ENCODE assay signal across 22 cellular contexts in genomic region chr18:10086458-10086857, GRCh38.
A peak's percentile ranks its signal among the peaks of the same experiment; 100 is the strongest.
DNase-seq lines count a peak whose midpoint lies in the region; ATAC-seq, FAIRE-seq and TF ChIP-seq lines count a peak whose summit lies in the region.
"Had no signal": no experiment of that assay in that cellular context is flagged by ENCODE, and none has a peak within 500 bp of the region (broad histone marks: within the 10 kb centered on the region; RNA-seq: fewer than 3 reads in every experiment).

No MANE protein-coding gene starts in this region.

- H4K20me1 ChIP-seq in HepG2 (ENCODE audit: insufficient read depth, low read length): no peaks in the 10 kb centered on the region

- TF ChIP-seq POLR2A in HepG2 (IDR thresholded peaks at IDR 0.05; ENCODE audit: insufficient read depth in 1 of 2, low read depth in 2 of 2, low read length in 2 of 2): no peak
- TF ChIP-seq POLR2A in right lobe of liver (IDR thresholded peaks at IDR 0.05): no peak

- under 1% methylated on average over 8 of the region's 9 CpGs for WGBS in HepG2 (ENCODE audit: low lambda C conversion rate)
- 58% methylated on average over 8 of the region's 9 CpGs for WGBS in right lobe of liver (ENCODE audit: insufficient coverage, low coverage, low lambda C conversion rate, missing lambda C conversion rate)

- POLR2A ChIA-PET in HepG2 (lab: Yijun Ruan, JAX): no interaction called here

- TF ChIP-seq CTCF in HepG2 (CRISPR knock-in tag; IDR thresholded peaks at IDR 0.05) (no peak), right lobe of liver (IDR thresholded peaks at IDR 0.05) (no peak), mucosa of descending colon (IDR thresholded peaks at IDR 0.05) (no peak)

- H3K4me1 ChIP-seq in HepG2 (ENCODE audit: insufficient read depth, low read length): peaks cover 21% of the 10 kb centered on the region
- H3K4me1 ChIP-seq in right lobe of liver: no peaks in the 10 kb centered on the region
- no peaks in the 10 kb centered on the region for H3K4me1 ChIP-seq in mucosa of descending colon (ENCODE audit: low read depth)
- H3K4me1 ChIP-seq: lower lobe of right lung, psoas muscle had no signal

- H3K4me3 ChIP-seq in HepG2 (replicated peaks in 1 of 3; ENCODE audit: insufficient read depth in 1 of 3, low read depth in 2 of 3, low read length in 3 of 3) (no peak overlapping the region), right lobe of liver (no peak overlapping the region), mucosa of descending colon (no peak overlapping the region)
- H3K4me3 ChIP-seq: lower lobe of right lung, psoas muscle had no signal

- in situ Hi-C loops in HepG2 (cut with HindIII; ENCODE audit: extremely low pct_ligation_motif_present, low pct_unique_long_range_greater_than_20kb): no loop called here

- no peak overlapping the region for H3K27ac ChIP-seq in HepG2 (ENCODE audit: extremely low read length, insufficient read depth, low read length)
- H3K27ac ChIP-seq in right lobe of liver: no peak overlapping the region
- H3K27ac ChIP-seq: brain microvascular endothelial cell, lower lobe of right lung, psoas muscle had no signal

- no peak for DNase-seq in HepG2 (ENCODE audit: low spot score)
- DNase-seq in right lobe of liver: no peak
- peak; percentile 50 for DNase-seq in astrocyte of the hippocampus (ENCODE audit: low read depth, low spot score)
- DNase-seq in mucosa of descending colon: no peak
- no peak for DNase-seq in GDM1 (lab: John Stamatoyannopoulos, UW)
- no peak for DNase-seq in Kasumi-1 (lab: John Stamatoyannopoulos, UW)
- DNase-seq in AG08396 (ENCODE audit: low spot score): no peak
- DNase-seq: activated CD4-positive, alpha-beta T cell treated with anti-CD3 and anti-CD28 coated beads, Interleukin-2, amount 50 U/mL, for 4 hours; activated naive CD4-positive, alpha-beta T cell treated with anti-CD3 and anti-CD28 coated beads for 36 hours; activated T-cell treated with anti-CD3 and anti-CD28 coated beads for 4 hours; brain microvascular endothelial cell; CD4-positive, CD25-positive, alpha-beta regulatory T cell; DND-41; lower lobe of right lung; naive thymus-derived CD8-positive, alpha-beta T cell; NCI-H2081 treated with DMSO at 0.1 percent for 48 hours; NCI-H526 treated with DMSO at 0.1 percent for 48 hours; psoas muscle; stimulated activated naive CD8-positive, alpha-beta T cell treated with anti-CD3 and anti-CD28 coated beads, Interleukin-15, Interleukin-2, amounts not matched to agents 100 U/mL and 50 U/mL, for 24 hours had no signal

- no peak for FAIRE-seq in HepG2 (lab: Jason Lieb, UNC)
- FAIRE-seq: GM19239, RCC 7860 had no signal

- no TSS peak for BruUV-seq in HepG2 (replicated peaks; lab: Mats Ljungman, UMichigan)

- H3K79me2 ChIP-seq in HepG2 (ENCODE audit: insufficient read depth, low read length): no peaks in the 10 kb centered on the region

- 0 out of 2 replicates have a peak overlapping the region, but pooled peaks have one; percentile 5 for H3K4me2 ChIP-seq in HepG2 (ENCODE audit: low read depth, low read length)

- CTCF ChIA-PET in HepG2 (lab: Yijun Ruan, JAX; ENCODE audit: low intra/inter-chr PET ratio, low total read pairs): no interaction called here

- H3K9ac ChIP-seq in HepG2 (ENCODE audit: insufficient read depth, low read depth, low read length): no peak overlapping the region

- no peak overlapping the region for H2AFZ ChIP-seq in HepG2 (ENCODE audit: low read length)

- ATAC-seq in HepG2: peak; percentile 37; the same call in 1 of the 3 replicates
- ATAC-seq in right lobe of liver: no peak
- ATAC-seq in mucosa of descending colon: peak; percentile 55
- ATAC-seq in GM19035 (IDR thresholded peaks at IDR 0.05; ENCODE audit: unreplicated experiment): no peak
- ATAC-seq: lower lobe of right lung; naive thymus-derived CD8-positive, alpha-beta T cell; psoas muscle; stimulated activated naive CD8-positive, alpha-beta T cell treated with anti-CD3 and anti-CD28 coated beads, Interleukin-15, Interleukin-2, amounts not matched to agents 100 U/mL and 50 U/mL, for 24 hours had no signal

- TF ChIP-seq RAD21 in HepG2 (CRISPR knock-in tag; IDR thresholded peaks at IDR 0.05): no peak

- intact Hi-C loops in HepG2 (cut with micrococcal nuclease; ENCODE audit: unreplicated experiment): no loop called here
- intact Hi-C loops in right lobe of liver (cut with DNase I): no loop called here
- intact Hi-C loops in mucosa of descending colon (cut with DNase I, micrococcal nuclease): no loop called here

- H3K9me3 ChIP-seq in HepG2 (ENCODE audit: low read length) (peaks cover 13% of the 10 kb centered on the region; the same call in 1 of the 2 replicates), right lobe of liver (no peaks in the 10 kb centered on the region), mucosa of descending colon (peaks cover 11% of the 10 kb centered on the region)
- H3K9me3 ChIP-seq: psoas muscle had no signal

- no peaks in the 10 kb centered on the region for H3K36me3 ChIP-seq in HepG2 (replicated peaks in 1 of 2; ENCODE audit: control insufficient read depth in 1 of 2, insufficient read depth in 2 of 2, low read length in 2 of 2)
- H3K36me3 ChIP-seq in right lobe of liver: no peaks in the 10 kb centered on the region
- H3K36me3 ChIP-seq in mucosa of descending colon (ENCODE audit: low read depth): no peaks in the 10 kb centered on the region
- H3K36me3 ChIP-seq: brain microvascular endothelial cell, lower lobe of right lung had no signal

- H3K27me3 ChIP-seq in HepG2 (ENCODE audit: control insufficient read depth in 1 of 2, insufficient read depth in 2 of 2, low read length in 2 of 2) (peaks cover 0 to 13% of the 10 kb centered on the region in 2 experiments; a peak in 3 of 5 replicates), right lobe of liver (no peaks in the 10 kb centered on the region)
- H3K27me3 ChIP-seq: brain microvascular endothelial cell had no signal

- TF ChIP-seq EP300 in HepG2 (IDR thresholded peaks at IDR 0.05; ENCODE audit: low read depth in 2 of 2, low read length in 2 of 2) (no peak), HepG2 (CRISPR knock-in tag; IDR thresholded peaks at IDR 0.05; ENCODE audit: borderline replicate concordance) (no peak)

TF ChIP-seq in HepG2, 621 proteins besides CTCF, POLR2A, EP300 and RAD21:
- TF ChIP-seq SOX13 (IDR thresholded peaks at IDR 0.05) (no peak), SOX13 (CRISPR knock-in tag; conservative IDR thresholded peaks at IDR 0.05 in 1 of 2, IDR thresholded peaks at IDR 0.05 in 1 of 2) (peak in 1 of 2 experiments; percentile 31; a peak in 1 of 4 replicates), FOSL2 (CRISPR knock-in tag; IDR thresholded peaks at IDR 0.05) (peak; percentile 73), ZNF20 (CRISPR knock-in tag; IDR thresholded peaks at IDR 0.05) (no peak), SOX6 (IDR thresholded peaks at IDR 0.05) (no peak), SOX6 (CRISPR knock-in tag; IDR thresholded peaks at IDR 0.05) (peak; percentile 14; the same call in 1 of the 2 replicates)

Comparison
In these comparisons a context has a peak if more than half of its experiments do, and no peak if none do; other contexts are left out.
1. ATAC-seq: peak in HepG2 (single experiment) and mucosa of descending colon (single experiment); none in right lobe of liver (0 of 4) and GM19035 (single experiment).